Comparison of ENCODE assay signal across 22 cellular contexts in genomic region chr4:99736846-99737245, GRCh38.
DNase-seq lines count a peak whose midpoint lies in the region; ATAC-seq, FAIRE-seq and TF ChIP-seq lines count a peak whose summit lies in the region.
"Had no signal": no experiment of that assay in that cellular context is flagged by ENCODE, and none has a peak within 500 bp of the region (broad histone marks: within the 10 kb centered on the region; RNA-seq: fewer than 3 reads in every experiment).

No MANE protein-coding gene starts in this region.

- H3K4me3 ChIP-seq in pancreas = no peak overlapping the region
- no peak overlapping the region for H3K4me3 ChIP-seq in skeletal muscle tissue (ENCODE audit: low read length in 3 of 3)
- H3K4me3 ChIP-seq: BLaER1, GM23338 had no signal

- intact Hi-C loops in Right ventricle myocardium superior (cut with DNase I) (no loop called here), left cardiac atrium (cut with DNase I) (no loop called here), left ventricle myocardium superior (cut with micrococcal nuclease) (loop anchor here (10.0 kb wide), 1 partner anchor 68 kb away; no protein-coding TSS in a partner anchor), Right ventricle myocardium inferior (cut with DNase I) (no loop called here), pancreas (cut with DNase I) (loop anchor here in 1 of 3 donors (10.0 kb wide), 1 partner anchor 68 kb away; no protein-coding TSS in a partner anchor)

- H3K9me3 ChIP-seq in pancreas = no peaks in the 10 kb centered on the region
- H3K9me3 ChIP-seq in skeletal muscle tissue (ENCODE audit: control insufficient read depth in 3 of 3, low read length in 3 of 3) = no peaks in the 10 kb centered on the region
- H3K9me3 ChIP-seq: BLaER1, Caco-2 had no signal

- H3K27me3 ChIP-seq in pancreas = no peaks in the 10 kb centered on the region
- H3K27me3 ChIP-seq in skeletal muscle tissue (ENCODE audit: control insufficient read depth in 3 of 3, insufficient read depth in 3 of 3, low read length in 3 of 3) = no peaks in the 10 kb centered on the region
- H3K27me3 ChIP-seq: BLaER1 had no signal

- H3K36me3 ChIP-seq in pancreas (no peaks in the 10 kb centered on the region), skeletal muscle tissue (ENCODE audit: control insufficient read depth in 3 of 3, insufficient read depth in 3 of 3, low read length in 3 of 3) (no peaks in the 10 kb centered on the region)
- H3K36me3 ChIP-seq: BLaER1 had no signal

- DNase-seq in Right ventricle myocardium superior (no peak), left cardiac atrium (no peak), left ventricle myocardium superior (no peak), Right ventricle myocardium inferior (ENCODE audit: missing footprints) (no peak), pancreas (peak in 4 of 6 donors; percentile 16 to 65 (median 39)), iPS-NIHi11 (ENCODE audit: low spot score) (no peak)
- no peak for DNase-seq in effector CD4-positive, alpha-beta T cell
- DNase-seq: Caco-2; CD4-positive, CD25-positive, alpha-beta regulatory T cell; CD8-positive, alpha-beta T cell; DMS153; DND-41; H9 had no signal

- peak overlapping the region in 1 of 3 donors; percentile 38 for H3K9ac ChIP-seq in skeletal muscle tissue (ENCODE audit: low read depth in 1 of 3, low read length in 3 of 3)
- H3K9ac ChIP-seq: BLaER1 had no signal

- H3K4me1 ChIP-seq in pancreas (peaks cover 0 to 10% (median 0%) of the 10 kb centered on the region in 3 donors), skeletal muscle tissue (ENCODE audit: control insufficient read depth in 3 of 3, insufficient read depth in 3 of 3, low read length in 3 of 3) (peaks cover 0 to 8% (median 0%) of the 10 kb centered on the region in 3 donors)
- H3K4me1 ChIP-seq: BLaER1, Caco-2 had no signal

- ATAC-seq in Right ventricle myocardium superior (ENCODE audit: poor library complexity) = peak; percentile 59
- ATAC-seq in left cardiac atrium = no peak
- ATAC-seq in left ventricle myocardium superior = peak; percentile 48
- ATAC-seq in Right ventricle myocardium inferior = no peak
- ATAC-seq in pancreas = peak; percentile 74 to 85 (median 78)
- ATAC-seq: CD8-positive, alpha-beta T cell; GM23338; HCT116 had no signal

- FAIRE-seq in pancreas (lab: Jason Lieb, UNC) = no peak
- FAIRE-seq: A204.1, G401.6, GM12892 had no signal

- TF ChIP-seq CTCF in pancreas (IDR thresholded peaks at IDR 0.05) = no peak

- 20% methylated on average over 1 of the region's 1 CpG for WGBS in pancreas, 2 donors

- H3K27ac ChIP-seq in pancreas (peak overlapping the region in 2 of 4 donors; percentile 47 to 55), skeletal muscle tissue (ENCODE audit: low read depth, low read length) (peak overlapping the region; percentile 39)
- H3K27ac ChIP-seq: 22Rv1, BLaER1, C4-2B had no signal

Comparison
In these comparisons a context has a peak if more than half of its experiments do, and no peak if none do; other contexts are left out.
1. ATAC-seq: peak in Right ventricle myocardium superior (single experiment), left ventricle myocardium superior (single experiment) and pancreas (4 of 4); none in left cardiac atrium (0 of 2) and Right ventricle myocardium inferior (single experiment).
2. DNase-seq: peak in pancreas (4 of 6); none in Right ventricle myocardium superior (single experiment), left cardiac atrium (single experiment), left ventricle myocardium superior (single experiment), Right ventricle myocardium inferior (single experiment), iPS-NIHi11 (single experiment) and effector CD4-positive, alpha-beta T cell (single experiment).